Comparison of ENCODE assay signal across 1 cellular context in genomic region chr6:159790149-159790946, GRCh38.
TF ChIP-seq lines count a peak whose summit lies in the region.

MRPL18 (plus strand) TSS chr6:159790467; CDS start chr6:159790588, 121 bp downstream.

TF ChIP-seq in HepG2, 621 proteins besides CTCF, POLR2A, EP300 and RAD21 (continued from another document and continues in another):
- TF ChIP-seq PATZ1 (CRISPR knock-in tag; IDR thresholded peaks at IDR 0.05) (no peak), AHR (CRISPR knock-in tag; IDR thresholded peaks at IDR 0.05) (0 out of 2 replicates have a peak, but pooled peaks have one; percentile 21), CREBL2 (CRISPR knock-in tag; IDR thresholded peaks at IDR 0.05; ENCODE audit: borderline replicate concordance) (no peak), ZNF740 (CRISPR knock-in tag; IDR thresholded peaks at IDR 0.05) (0 out of 2 replicates have a peak, but pooled peaks have one; percentile 18), ZNF24 (IDR thresholded peaks at IDR 0.05) (no peak), ZNF143 (CRISPR knock-in tag; IDR thresholded peaks at IDR 0.05) (peak; percentile 49), CHD2 (IDR thresholded peaks at IDR 0.05; ENCODE audit: low read depth, low read length) (0 out of 2 replicates have a peak, but pooled peaks have one; percentile 49), CSRNP1 (CRISPR knock-in tag; IDR thresholded peaks at IDR 0.05) (no peak), STAT5B (CRISPR knock-in tag; IDR thresholded peaks at IDR 0.05) (no peak), ZNF615 (CRISPR knock-in tag; IDR thresholded peaks at IDR 0.05; ENCODE audit: borderline replicate concordance) (peak; percentile 8; the same call in 1 of the 2 replicates), ZNF781 (CRISPR knock-in tag; IDR thresholded peaks at IDR 0.05; ENCODE audit: borderline replicate concordance, not compliant biosample characterization) (no peak), ZNF792 (CRISPR knock-in tag; IDR thresholded peaks at IDR 0.05) (peak; percentile 37; the same call in 1 of the 2 replicates), CBX5 (CRISPR knock-in tag; IDR thresholded peaks at IDR 0.05; ENCODE audit: borderline replicate concordance) (no peak; the same call in 1 of the 2 replicates), ARID4A (CRISPR knock-in tag; IDR thresholded peaks at IDR 0.05; ENCODE audit: borderline replicate concordance) (peak; percentile 45; the same call in 1 of the 2 replicates), TBP (CRISPR knock-in tag; IDR thresholded peaks at IDR 0.05) (no peak), ZNF317 (CRISPR knock-in tag; IDR thresholded peaks at IDR 0.05) (no peak), ZBTB40 (IDR thresholded peaks at IDR 0.05) (no peak), ZBTB40 (CRISPR knock-in tag; IDR thresholded peaks at IDR 0.05) (0 out of 2 replicates have a peak, but pooled peaks have one; percentile 14), ZNF761 (CRISPR knock-in tag; conservative IDR thresholded peaks at IDR 0.05) (no peak), PHF8 (CRISPR knock-in tag; IDR thresholded peaks at IDR 0.05) (peak; percentile 40), CEBPG (CRISPR knock-in tag; IDR thresholded peaks at IDR 0.05) (peak; percentile 42; the same call in 1 of the 2 replicates), PHF21A (CRISPR knock-in tag; IDR thresholded peaks at IDR 0.05) (no peak), TCF12 (IDR thresholded peaks at IDR 0.05) (no peak), TCF12 (CRISPR knock-in tag; IDR thresholded peaks at IDR 0.05) (no peak), ZSCAN29 (CRISPR knock-in tag; conservative IDR thresholded peaks at IDR 0.05) (no peak), U2AF1 (optimal IDR thresholded peaks at IDR 0.05; ENCODE audit: low read depth, low read length) (no peak), PBX3 (CRISPR knock-in tag; IDR thresholded peaks at IDR 0.05; ENCODE audit: borderline replicate concordance) (peak; percentile 88; the same call in 1 of the 2 replicates), THRA (CRISPR knock-in tag; IDR thresholded peaks at IDR 0.05; ENCODE audit: borderline replicate concordance) (no peak), ZNF362 (CRISPR knock-in tag; IDR thresholded peaks at IDR 0.05; ENCODE audit: borderline replicate concordance) (peak; percentile 45; the same call in 1 of the 2 replicates), ARNTL (CRISPR knock-in tag; IDR thresholded peaks at IDR 0.05) (no peak), ZNF33A (CRISPR knock-in tag; IDR thresholded peaks at IDR 0.05; ENCODE audit: borderline replicate concordance) (peak; percentile 86; the same call in 1 of the 2 replicates), HNF4G (IDR thresholded peaks at IDR 0.05; ENCODE audit: borderline replicate concordance, low read depth, low read length) (0 out of 2 replicates have a peak, but pooled peaks have one; percentile 3), HNF4G (CRISPR knock-in tag; IDR thresholded peaks at IDR 0.05; ENCODE audit: borderline replicate concordance, low read depth) (no peak), ZNF414 (CRISPR knock-in tag; IDR thresholded peaks at IDR 0.05) (no peak), ZNF557 (CRISPR knock-in tag; IDR thresholded peaks at IDR 0.05) (peak; percentile 37; the same call in 1 of the 2 replicates)
